ENCODE assay signal across 20 cellular contexts in genomic region chr7:489876-490275, GRCh38.
"Had no signal": no experiment of that assay in that cellular context is flagged by ENCODE, and none has a peak within 500 bp of the region (broad histone marks: within the 10 kb centered on the region; RNA-seq: fewer than 3 reads in every experiment).

No MANE protein-coding gene starts in this region.

- H3K36me3 ChIP-seq: gastroesophageal sphincter, heart left ventricle, sigmoid colon, thoracic aorta had no signal

- H3K27ac Mint-ChIP-seq: stimulated activated memory B cell treated with anti-CD40 and anti-IgM and Interleukin-4, amounts not matched to agents 10 μg/mL and 1 μg/mL and 100 μg/mL, for 72 hours; T-helper 1 cell treated with Interleukin-12 subunit alpha and Interleukin-12 subunit beta and Interleukin-4 antibody, amounts not matched to agents 30 μg/mL and 1 μg/mL, for 36 hours had no signal

- H3K4me3 ChIP-seq: gastroesophageal sphincter, heart left ventricle, sigmoid colon, thoracic aorta had no signal

- FAIRE-seq: astrocyte, bronchial epithelial cell had no signal

- H3K9me3 Mint-ChIP-seq: stimulated activated memory B cell treated with anti-CD40 and anti-IgM and Interleukin-4, amounts not matched to agents 10 μg/mL and 1 μg/mL and 100 μg/mL, for 72 hours; T-helper 1 cell treated with Interleukin-12 subunit alpha and Interleukin-12 subunit beta and Interleukin-4 antibody, amounts not matched to agents 30 μg/mL and 1 μg/mL, for 36 hours had no signal

- H3K27ac ChIP-seq: gastroesophageal sphincter, heart left ventricle, sigmoid colon, thoracic aorta had no signal

- H3K4me3 Mint-ChIP-seq: neural crest cell; stimulated activated memory B cell treated with anti-CD40 and anti-IgM and Interleukin-4, amounts not matched to agents 10 μg/mL and 1 μg/mL and 100 μg/mL, for 72 hours; T-helper 1 cell treated with Interleukin-12 subunit alpha and Interleukin-12 subunit beta and Interleukin-4 antibody, amounts not matched to agents 30 μg/mL and 1 μg/mL, for 36 hours had no signal

- ATAC-seq: gastroesophageal sphincter, heart left ventricle, left ventricle myocardium superior had no signal

- H3K36me3 Mint-ChIP-seq: stimulated activated memory B cell treated with anti-CD40 and anti-IgM and Interleukin-4, amounts not matched to agents 10 μg/mL and 1 μg/mL and 100 μg/mL, for 72 hours had no signal

- H3K9me3 ChIP-seq: gastroesophageal sphincter, heart left ventricle, sigmoid colon, thoracic aorta had no signal

- DNase-seq: activated CD4-positive, alpha-beta T cell treated with anti-CD3 and anti-CD28 coated beads, Interleukin-2, amount 50 U/mL, for 1 hour; activated CD4-positive, CD25-positive, alpha-beta regulatory T cell treated with anti-CD3 and anti-CD28 coated beads, Interleukin-2, amount 50 U/mL, for 72 hours; activated CD8-positive, alpha-beta memory T cell treated with anti-CD3 and anti-CD28 coated beads, Interleukin-2, amount 50 U/mL, for 4 hours; activated effector memory CD4-positive, alpha-beta T cell treated with anti-CD3 and anti-CD28 coated beads, Interleukin-2, amount 50 U/mL, for 16 hours; activated naive CD4-positive, alpha-beta T cell treated with anti-CD3 and anti-CD28 coated beads, Interleukin-2, amount 50 U/mL, for 16 hours; activated T-cell treated with anti-CD3 and anti-CD28 coated beads, Interleukin-2, amount 50 U/mL, for 48 hours; cerebellar nuclear complex; effector CD8-positive, alpha-beta T cell; kidney glomerular epithelial cell; left ventricle myocardium superior; stimulated activated CD4-positive, alpha-beta T cell treated with anti-CD3 and anti-CD28 coated beads, Interleukin-4, amount 100 ng/mL, for 4 hours had no signal

- H3K4me1 ChIP-seq: sigmoid colon had no signal

- H3K27me3 ChIP-seq: gastroesophageal sphincter, sigmoid colon had no signal
